In genomic region chr1:113913887-113914664, GRCh38 we compare ENCODE assay signal across 1 cellular context.
TF ChIP-seq lines count a peak whose summit lies in the region.

No MANE protein-coding gene starts in this region.

TF ChIP-seq in K562, 482 proteins besides CTCF, POLR2A, EP300 and RAD21 (continued from another document and continues in another):
- TF ChIP-seq CLOCK (CRISPR knock-in tag; IDR thresholded peaks at IDR 0.05; ENCODE audit: borderline replicate concordance) (no peak), TCF7L2 (IDR thresholded peaks at IDR 0.05; ENCODE audit: low read depth, low read length) (no peak), CHAMP1 (IDR thresholded peaks at IDR 0.05) (peak; percentile 97), HDAC6 (IDR thresholded peaks at IDR 0.05; ENCODE audit: low read depth, low read length) (no peak), ZNF449 (CRISPR knock-in tag; IDR thresholded peaks at IDR 0.05) (no peak), XRCC3 (IDR thresholded peaks at IDR 0.05) (no peak), KAT8 (IDR thresholded peaks at IDR 0.05; ENCODE audit: low read depth) (no peak), ZNF274 (IDR thresholded peaks at IDR 0.05; ENCODE audit: borderline replicate concordance, low read depth, low read length) (peak; percentile 78), TFAM (CRISPR knock-in tag; conservative IDR thresholded peaks at IDR 0.05) (no peak), U2AF1 (optimal IDR thresholded peaks at IDR 0.05; ENCODE audit: low read depth, low read length) (no peak), TCF3 (CRISPR knock-in tag; IDR thresholded peaks at IDR 0.05) (peak; percentile 100), ZBTB8A (IDR thresholded peaks at IDR 0.05; ENCODE audit: partially characterized antibody) (no peak), DNMT1 (IDR thresholded peaks at IDR 0.05) (no peak), POLR2H (tag; IDR thresholded peaks at IDR 0.05; ENCODE audit: low read depth) (peak; percentile 53; the same call in 1 of the 2 replicates), ZBTB5 (IDR thresholded peaks at IDR 0.05) (no peak), MTA3 (IDR thresholded peaks at IDR 0.05; ENCODE audit: borderline replicate concordance) (peak; percentile 96; the same call in 1 of the 2 replicates), KLF13 (tag; IDR thresholded peaks at IDR 0.05; ENCODE audit: borderline replicate concordance, low read depth) (no peak), HMG20A (CRISPR knock-in tag; conservative IDR thresholded peaks at IDR 0.05) (no peak), SRSF9 (IDR thresholded peaks at IDR 0.05; ENCODE audit: borderline replicate concordance, low read depth, low read length) (no peak), ZNF507 (tag; conservative IDR thresholded peaks at IDR 0.05) (no peak), ZNF311 (CRISPR knock-in tag; IDR thresholded peaks at IDR 0.05) (peak; percentile 48; the same call in 1 of the 2 replicates), ZBTB17 (CRISPR knock-in tag; IDR thresholded peaks at IDR 0.05) (peak; percentile 85; the same call in 1 of the 2 replicates), ZNF609 (CRISPR knock-in tag; IDR thresholded peaks at IDR 0.05; ENCODE audit: borderline replicate concordance) (no peak), SMARCE1 (IDR thresholded peaks at IDR 0.05) (peak; percentile 99), NFXL1 (CRISPR knock-in tag; IDR thresholded peaks at IDR 0.05) (no peak), CBFB (CRISPR knock-in tag; IDR thresholded peaks at IDR 0.05) (no peak), MAX (CRISPR knock-in tag; IDR thresholded peaks at IDR 0.05) (peak; percentile 87), BACH1 (tag; IDR thresholded peaks at IDR 0.05) (peak; percentile 68; the same call in 1 of the 2 replicates), EWSR1 (IDR thresholded peaks at IDR 0.05; ENCODE audit: borderline replicate concordance, low read depth, partially characterized antibody) (no peak), TAL1 (IDR thresholded peaks at IDR 0.05) (peak; percentile 99), EHMT2 (IDR thresholded peaks at IDR 0.05) (peak; percentile 93), ZNF583 (CRISPR knock-in tag; IDR thresholded peaks at IDR 0.05) (0 out of 2 replicates have a peak, but pooled peaks have one; percentile 21), NBN (IDR thresholded peaks at IDR 0.05; ENCODE audit: low read depth) (peak; percentile 98), SPI1 (IDR thresholded peaks at IDR 0.05; ENCODE audit: borderline replicate concordance, low read depth, low read length) (peak; percentile 93)
- TF ChIP-seq, protein P1, sequence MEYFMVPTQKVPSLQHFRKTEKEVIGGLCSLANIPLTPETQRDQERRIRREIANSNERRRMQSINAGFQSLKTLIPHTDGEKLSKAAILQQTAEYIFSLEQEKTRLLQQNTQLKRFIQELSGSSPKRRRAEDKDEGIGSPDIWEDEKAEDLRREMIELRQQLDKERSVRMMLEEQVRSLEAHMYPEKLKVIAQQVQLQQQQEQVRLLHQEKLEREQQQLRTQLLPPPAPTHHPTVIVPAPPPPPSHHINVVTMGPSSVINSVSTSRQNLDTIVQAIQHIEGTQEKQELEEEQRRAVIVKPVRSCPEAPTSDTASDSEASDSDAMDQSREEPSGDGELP (CRISPR knock-in tag; IDR thresholded peaks at IDR 0.05; ENCODE audit: borderline replicate concordance): peak; percentile 82
- TF ChIP-seq, protein P2, sequence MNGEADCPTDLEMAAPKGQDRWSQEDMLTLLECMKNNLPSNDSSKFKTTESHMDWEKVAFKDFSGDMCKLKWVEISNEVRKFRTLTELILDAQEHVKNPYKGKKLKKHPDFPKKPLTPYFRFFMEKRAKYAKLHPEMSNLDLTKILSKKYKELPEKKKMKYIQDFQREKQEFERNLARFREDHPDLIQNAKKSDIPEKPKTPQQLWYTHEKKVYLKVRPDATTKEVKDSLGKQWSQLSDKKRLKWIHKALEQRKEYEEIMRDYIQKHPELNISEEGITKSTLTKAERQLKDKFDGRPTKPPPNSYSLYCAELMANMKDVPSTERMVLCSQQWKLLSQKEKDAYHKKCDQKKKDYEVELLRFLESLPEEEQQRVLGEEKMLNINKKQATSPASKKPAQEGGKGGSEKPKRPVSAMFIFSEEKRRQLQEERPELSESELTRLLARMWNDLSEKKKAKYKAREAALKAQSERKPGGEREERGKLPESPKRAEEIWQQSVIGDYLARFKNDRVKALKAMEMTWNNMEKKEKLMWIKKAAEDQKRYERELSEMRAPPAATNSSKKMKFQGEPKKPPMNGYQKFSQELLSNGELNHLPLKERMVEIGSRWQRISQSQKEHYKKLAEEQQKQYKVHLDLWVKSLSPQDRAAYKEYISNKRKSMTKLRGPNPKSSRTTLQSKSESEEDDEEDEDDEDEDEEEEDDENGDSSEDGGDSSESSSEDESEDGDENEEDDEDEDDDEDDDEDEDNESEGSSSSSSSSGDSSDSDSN (IDR thresholded peaks at IDR 0.05; ENCODE audit: borderline replicate concordance in 1 of 2, low read depth in 2 of 2, low read length in 2 of 2): no peak
- TF ChIP-seq, protein P3, sequence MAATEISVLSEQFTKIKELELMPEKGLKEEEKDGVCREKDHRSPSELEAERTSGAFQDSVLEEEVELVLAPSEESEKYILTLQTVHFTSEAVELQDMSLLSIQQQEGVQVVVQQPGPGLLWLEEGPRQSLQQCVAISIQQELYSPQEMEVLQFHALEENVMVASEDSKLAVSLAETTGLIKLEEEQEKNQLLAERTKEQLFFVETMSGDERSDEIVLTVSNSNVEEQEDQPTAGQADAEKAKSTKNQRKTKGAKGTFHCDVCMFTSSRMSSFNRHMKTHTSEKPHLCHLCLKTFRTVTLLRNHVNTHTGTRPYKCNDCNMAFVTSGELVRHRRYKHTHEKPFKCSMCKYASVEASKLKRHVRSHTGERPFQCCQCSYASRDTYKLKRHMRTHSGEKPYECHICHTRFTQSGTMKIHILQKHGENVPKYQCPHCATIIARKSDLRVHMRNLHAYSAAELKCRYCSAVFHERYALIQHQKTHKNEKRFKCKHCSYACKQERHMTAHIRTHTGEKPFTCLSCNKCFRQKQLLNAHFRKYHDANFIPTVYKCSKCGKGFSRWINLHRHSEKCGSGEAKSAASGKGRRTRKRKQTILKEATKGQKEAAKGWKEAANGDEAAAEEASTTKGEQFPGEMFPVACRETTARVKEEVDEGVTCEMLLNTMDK (IDR thresholded peaks at IDR 0.05; ENCODE audit: borderline replicate concordance, insufficient read depth, low read depth, low read length, poor library complexity, severe bottlenecking): no peak
